11 cellular contexts compared by ENCODE assay signal in genomic region chr18:74249181-74249968, GRCh38. TPM values are rescaled to one million over a fixed set of nuclear protein-coding genes. Genes with fewer than 3 reads are reported as not detected.
DNase-seq lines count a peak whose midpoint lies in the region; ATAC-seq and TF ChIP-seq lines count a peak whose summit lies in the region.
"Had no signal": no experiment of that assay in that cellular context is flagged by ENCODE, and none has a peak within 500 bp of the region (broad histone marks: within the 10 kb centered on the region; RNA-seq: fewer than 3 reads in every experiment).

No MANE protein-coding gene starts in this region.

- no TSS peak for BruUV-seq in MCF 10A (replicated peaks; lab: Mats Ljungman, UMichigan)

- H3K27ac Mint-ChIP-seq in MCF 10A (ENCODE audit: low read depth, unreplicated experiment): peak overlapping the region; percentile 75

- H3K4me1 Mint-ChIP-seq in MCF 10A (ENCODE audit: insufficient read depth, unreplicated experiment): peaks cover 30% of the 10 kb centered on the region
- H3K4me1 Mint-ChIP-seq: CD4-positive, alpha-beta memory T cell had no signal

- no peak for TF ChIP-seq CTCF in MCF 10A (IDR thresholded peaks at IDR 0.05; ENCODE audit: unreplicated experiment)
- no peak for TF ChIP-seq CTCF in lower leg skin (IDR thresholded peaks at IDR 0.05)

- CTCF ChIA-PET in MCF 10A (lab: Yijun Ruan, JAX): no interaction called here

- DNase-seq in AG08396 (ENCODE audit: low spot score) (peak; percentile 33), M059J (ENCODE audit: low read depth) (peak; percentile 38), MCF 10A (ENCODE audit: unreplicated experiment) (peak; percentile 86), lower leg skin (ENCODE audit: low spot score in 2 of 2) (peak; percentile 48 to 77), NCI-H446 (lab: John Stamatoyannopoulos, UW) (no peak), NCI-H1694 (lab: John Stamatoyannopoulos, UW) (no peak)
- no peak for DNase-seq in activated CD4-positive, alpha-beta T cell treated with anti-CD3 and anti-CD28 coated beads for 48 hours
- DNase-seq: CD4-positive, alpha-beta memory T cell; stimulated activated naive CD4-positive, alpha-beta T cell treated with Interleukin-2 at 50 U/mL for 16 hours had no signal

- 89 to 90% methylated on average over 11 of the region's 11 CpGs for whole genome bisulfite sequencing in lower leg skin, 2 donors

- H3K9me3 Mint-ChIP-seq in MCF 10A (ENCODE audit: unreplicated experiment): no peaks in the 10 kb centered on the region
- H3K9me3 Mint-ChIP-seq: activated T-helper 17 cell treated with anti-CD3 and anti-CD28 coated beads, Interleukin-2, amount 50 U/mL, for 72 hours; CD4-positive, alpha-beta memory T cell had no signal

- no peak for TF ChIP-seq POLR2A in lower leg skin (IDR thresholded peaks at IDR 0.05)

- H3K36me3 Mint-ChIP-seq in MCF 10A (ENCODE audit: insufficient read depth, unreplicated experiment): no peaks in the 10 kb centered on the region

- ATAC-seq in HG03280 (IDR thresholded peaks at IDR 0.05; ENCODE audit: unreplicated experiment): no peak

- H3K27me3 Mint-ChIP-seq in MCF 10A (ENCODE audit: insufficient read depth, unreplicated experiment): no peaks in the 10 kb centered on the region
- H3K27me3 Mint-ChIP-seq: activated T-helper 17 cell treated with anti-CD3 and anti-CD28 coated beads, Interleukin-2, amount 50 U/mL, for 72 hours; CD4-positive, alpha-beta memory T cell had no signal

- intact Hi-C loops in MCF 10A (cut with micrococcal nuclease) (no loop called here), lower leg skin (cut with DNase I; ENCODE audit: low total_unique reads) (no loop called here)

- POLR2A ChIA-PET in MCF 10A (lab: Yijun Ruan, JAX): interaction anchor here (0.6 to 2.0 kb wide), 6 partner anchors 9 to 293 kb away, joined by 3 to 6 read pairs (median 4); partner anchors contain the start of gene CNDP2

- H3K4me3 Mint-ChIP-seq in MCF 10A (ENCODE audit: unreplicated experiment): no peak overlapping the region
- H3K4me3 Mint-ChIP-seq: activated T-helper 17 cell treated with anti-CD3 and anti-CD28 coated beads, Interleukin-2, amount 50 U/mL, for 72 hours; CD4-positive, alpha-beta memory T cell had no signal

- H3K4me3 ChIP-seq in lower leg skin (ENCODE audit: low read depth, poor library complexity, severe bottlenecking): no peak overlapping the region

RNA-seq across cellular contexts. Expression of gene CYB5A, which starts 42.4 kb away (rescaled TPM):
- 167 and 192 TPM in 2 replicates for total RNA-seq in M059J (2014; rRNA removed; shearing (Covaris generic))
- total RNA-seq in MCF 10A (2022): 19.4 and 27.5 TPM in 2 replicates
- total RNA-seq in lower leg skin: 100 to 1,000 TPM; 106 to 290 (median 173) TPM

Comparison
In these comparisons a context has a peak if more than half of its experiments do, and no peak if none do; other contexts are left out.
1. DNase-seq: peak in AG08396 (single experiment), M059J (single experiment), MCF 10A (single experiment) and lower leg skin (2 of 2); none in NCI-H446 (0 of 2), NCI-H1694 (single experiment) and activated CD4-positive, alpha-beta T cell treated with anti-CD3 and anti-CD28 coated beads for 48 hours (single experiment).